Comparison of ENCODE assay signal across 15 cellular contexts in the genomic region with DNA sequence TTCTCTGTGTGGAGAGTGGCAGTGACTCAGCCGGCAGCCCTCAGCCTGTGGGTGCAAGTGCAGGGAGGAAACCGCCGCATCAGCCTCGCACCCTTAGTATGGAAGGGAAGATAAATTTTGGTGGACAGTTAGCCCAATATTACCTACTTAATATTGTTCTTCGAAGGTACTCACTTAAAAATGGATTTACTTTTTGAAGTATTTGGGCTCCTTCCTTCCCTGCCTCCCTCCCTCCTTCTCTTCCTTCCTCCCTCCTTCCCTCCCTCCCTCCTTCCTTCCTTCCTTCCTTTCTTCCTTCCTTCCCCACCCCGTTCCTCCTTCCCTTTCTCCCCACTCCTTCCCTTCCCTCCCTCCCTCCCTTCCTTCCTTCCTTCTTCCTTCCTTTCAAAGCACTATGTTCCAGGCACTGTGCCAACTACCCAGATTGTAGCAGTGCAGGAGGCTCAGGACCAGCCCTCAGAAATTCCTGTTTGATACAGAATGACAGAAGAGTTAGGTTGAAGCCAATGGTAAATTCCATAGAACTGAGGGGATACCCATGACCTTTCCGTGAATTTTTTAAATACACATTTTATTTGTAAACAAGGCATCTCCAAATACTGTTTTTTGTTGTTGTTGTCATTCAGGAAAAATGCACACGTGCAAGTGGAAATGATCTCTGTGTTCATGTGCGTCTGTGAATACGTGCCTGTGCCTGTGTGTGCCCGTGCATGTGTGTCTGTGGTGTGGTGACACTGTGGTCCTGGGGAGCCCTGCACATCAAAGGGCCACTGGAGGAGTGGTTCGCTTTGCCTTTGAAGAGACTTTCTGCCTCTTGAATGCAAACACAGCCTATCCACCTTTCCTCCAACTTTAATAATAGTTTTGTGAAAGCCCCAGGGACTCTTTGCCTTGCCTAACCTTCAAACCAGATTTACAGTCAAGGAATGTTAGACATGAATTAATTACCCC.
"Had no signal": no experiment of that assay in that cellular context is flagged by ENCODE, and none has a peak within 500 bp of the region (broad histone marks: within the 10 kb centered on the region; RNA-seq: fewer than 3 reads in every experiment).

No MANE protein-coding gene starts in this region.

- H3K4me1 ChIP-seq: ascending aorta, pancreas, uterus had no signal

- H3K36me3 Mint-ChIP-seq: activated naive CD8-positive, alpha-beta T cell treated with anti-CD3 and anti-CD28 coated beads, Interleukin-2, amount 10 ng/mL, durations not matched to agents 7 days and 5 days; naive thymus-derived CD4-positive, alpha-beta T cell had no signal

- DNase-seq: activated CD4-positive, alpha-beta T cell treated with anti-CD3 and anti-CD28 coated beads, Interleukin-2, amount 10 ng/mL, durations not matched to agents 24 days and 14 days; activated CD4-positive, CD25-positive, alpha-beta regulatory T cell; activated CD8-positive, alpha-beta memory T cell treated with anti-CD3 and anti-CD28 coated beads for 24 hours; activated naive CD4-positive, alpha-beta T cell; activated naive CD8-positive, alpha-beta T cell treated with anti-CD3 and anti-CD28 coated beads, Interleukin-2, amount 10 ng/mL, durations not matched to agents 7 days and 5 days; mucosa of descending colon; naive thymus-derived CD4-positive, alpha-beta T cell; pancreas; stimulated activated CD4-positive, alpha-beta T cell treated with anti-CD3 and anti-CD28 coated beads, Interleukin-12 subunit alpha, Interleukin-12 subunit beta, amount 100 ng/mL, for 4 hours; stimulated activated CD4-positive, alpha-beta T cell treated with anti-CD3 and anti-CD28 coated beads, Interleukin-2, amount 100 ng/mL, for 24 hours; uterus had no signal

- H3K4me3 ChIP-seq: ascending aorta, dorsolateral prefrontal cortex, mucosa of descending colon, pancreas, uterus had no signal

- ATAC-seq: left lobe of liver; mucosa of descending colon; naive thymus-derived CD4-positive, alpha-beta T cell; pancreas had no signal

- H3K27me3 ChIP-seq: ascending aorta, pancreas, uterus had no signal

- H3K36me3 ChIP-seq: ascending aorta, pancreas, uterus had no signal

- H3K27ac ChIP-seq: ascending aorta, pancreas, uterus had no signal

- H3K9me3 Mint-ChIP-seq: activated CD4-positive, alpha-beta T cell treated with anti-CD3 and anti-CD28 coated beads, Interleukin-2, amount 10 ng/mL, durations not matched to agents 24 days and 14 days; activated naive CD8-positive, alpha-beta T cell treated with anti-CD3 and anti-CD28 coated beads, Interleukin-2, amount 10 ng/mL, durations not matched to agents 7 days and 5 days; naive thymus-derived CD4-positive, alpha-beta T cell; T-helper 2 cell treated with Interferon-gamma antibody and Interleukin-4, amounts not matched to agents 5 μg/mL and 100 μg/mL, for 36 hours had no signal

- H3K9me3 ChIP-seq: ascending aorta, mucosa of descending colon, pancreas, uterus had no signal

- H3K4me1 Mint-ChIP-seq: activated CD4-positive, alpha-beta T cell treated with anti-CD3 and anti-CD28 coated beads, Interleukin-2, amount 10 ng/mL, durations not matched to agents 24 days and 14 days had no signal

- H3K4me3 Mint-ChIP-seq: activated CD4-positive, alpha-beta T cell treated with anti-CD3 and anti-CD28 coated beads, Interleukin-2, amount 10 ng/mL, durations not matched to agents 24 days and 14 days; activated naive CD8-positive, alpha-beta T cell treated with anti-CD3 and anti-CD28 coated beads, Interleukin-2, amount 10 ng/mL, durations not matched to agents 7 days and 5 days; naive thymus-derived CD4-positive, alpha-beta T cell; T-helper 2 cell treated with Interferon-gamma antibody and Interleukin-4, amounts not matched to agents 5 μg/mL and 100 μg/mL, for 36 hours had no signal

- H3K27ac Mint-ChIP-seq: activated CD4-positive, alpha-beta T cell treated with anti-CD3 and anti-CD28 coated beads, Interleukin-2, amount 10 ng/mL, durations not matched to agents 24 days and 14 days; activated naive CD8-positive, alpha-beta T cell treated with anti-CD3 and anti-CD28 coated beads, Interleukin-2, amount 10 ng/mL, durations not matched to agents 7 days and 5 days; naive thymus-derived CD4-positive, alpha-beta T cell; T-helper 2 cell treated with Interferon-gamma antibody and Interleukin-4, amounts not matched to agents 5 μg/mL and 100 μg/mL, for 36 hours had no signal
